Comparison of ENCODE assay signal across 10 cellular contexts in the genomic region with DNA sequence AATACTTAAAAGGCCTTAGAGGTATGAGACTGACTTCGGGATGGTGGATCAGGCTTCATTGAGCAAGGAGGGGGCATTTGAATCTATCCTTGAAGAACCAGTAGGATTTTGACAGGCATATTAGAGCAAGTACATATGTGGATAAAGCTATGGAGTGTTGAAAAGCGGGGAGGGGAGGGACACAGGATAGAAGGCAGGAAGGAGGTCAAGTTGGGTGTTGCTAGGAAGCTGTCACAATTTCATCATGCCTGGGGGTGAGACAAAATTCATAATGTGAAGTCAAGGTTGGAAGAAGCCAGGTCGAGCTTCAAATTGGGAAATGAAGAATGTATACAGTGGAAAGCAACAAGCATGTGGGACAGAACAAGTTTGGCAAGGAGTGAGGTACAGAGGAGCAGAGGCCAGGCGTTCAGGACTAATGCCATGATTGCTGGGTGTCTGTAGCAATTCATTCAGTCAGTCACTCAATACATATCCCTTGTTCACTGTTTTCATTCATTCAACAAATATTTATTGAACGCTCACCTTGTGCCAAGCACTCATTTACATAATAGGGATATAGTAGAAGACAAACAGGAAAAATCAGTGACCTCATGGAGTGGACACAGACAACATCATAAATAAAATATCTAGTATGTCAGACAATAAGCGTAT. TPM values are rescaled to one million over a fixed set of nuclear protein-coding genes. Genes with fewer than 3 reads are reported as not detected.
DNase-seq lines count a peak whose midpoint lies in the region; ATAC-seq and TF ChIP-seq lines count a peak whose summit lies in the region.
"Had no signal": no experiment of that assay in that cellular context is flagged by ENCODE, and none has a peak within 500 bp of the region (broad histone marks: within the 10 kb centered on the region; RNA-seq: fewer than 3 reads in every experiment).

No MANE protein-coding gene starts in this region.

- H2AFZ ChIP-seq in PC-3 (ENCODE audit: low read length) = peak overlapping the region; percentile 52

- peak; percentile 35 for DNase-seq in COLO668 (lab: John Stamatoyannopoulos, UW; ENCODE audit: unreplicated experiment)
- peak; percentile 53 for DNase-seq in PC-3
- DNase-seq in MG63 = no peak
- DNase-seq: spleen had no signal

- ATAC-seq in PC-3 (peak; percentile 34), GM21723 (IDR thresholded peaks at IDR 0.05; ENCODE audit: unreplicated experiment) (no peak), HG03457 (IDR thresholded peaks at IDR 0.05; ENCODE audit: unreplicated experiment) (no peak)

- no peaks in the 10 kb centered on the region for H3K27me3 ChIP-seq in BLaER1 treated with 17β-estradiol and CSF1 and Interleukin-3, amounts not matched to agents 10 nM and 100 nM
- H3K27me3 ChIP-seq in PC-3 (ENCODE audit: low read length) (no peaks in the 10 kb centered on the region), iPS-15b (ENCODE audit: control insufficient read depth, insufficient read depth, low read length) (no peaks in the 10 kb centered on the region), MG63 (no peaks in the 10 kb centered on the region)
- H3K27me3 ChIP-seq: brain microvascular endothelial cell, SJCRH30, spleen had no signal

- peak overlapping the region in 9 of 11 experiments; percentile 8 to 86 (median 81); a peak in 17 of 22 replicates for H3K27ac ChIP-seq in BLaER1 treated with 17β-estradiol and CSF1 and Interleukin-3, amounts not matched to agents 10 nM and 100 nM
- peak overlapping the region; percentile 67 for H3K27ac ChIP-seq in PC-3 (ENCODE audit: low read length)
- H3K27ac ChIP-seq: brain microvascular endothelial cell, SJCRH30, spleen had no signal

- POLR2A ChIA-PET in PC-3 (lab: Charles Lee; ENCODE audit: unreplicated experiment) = no interaction called here

- H3K9me2 ChIP-seq in PC-3 (replicated peaks; ENCODE audit: low read length) = no peaks in the 10 kb centered on the region

- H3K4me1 ChIP-seq in BLaER1 treated with 17β-estradiol and CSF1 and Interleukin-3, amounts not matched to agents 10 nM and 100 nM = peaks cover 19 to 58% (median 46%) of the 10 kb centered on the region in 10 experiments
- H3K4me1 ChIP-seq in PC-3 (ENCODE audit: insufficient read depth, low read length) (peaks cover 20% of the 10 kb centered on the region), iPS-15b (ENCODE audit: control insufficient read depth, insufficient read depth, low read length) (peaks cover 4% of the 10 kb centered on the region)

- H3K79me2 ChIP-seq in PC-3 (ENCODE audit: low read length) = no peaks in the 10 kb centered on the region

- TF ChIP-seq CTCF in PC-3 (conservative IDR thresholded peaks at IDR 0.05; ENCODE audit: low read depth, low read length) = no peak

- CTCF ChIA-PET in PC-3 (lab: Charles Lee) = interaction anchor here (0.7 kb wide), 1 partner anchor 122 kb away, joined by 3 read pairs; no protein-coding TSS in a partner anchor

- peaks cover 0 to 6% (median 0%) of the 10 kb centered on the region in 11 experiments; a peak in 1 of 22 replicates for H3K36me3 ChIP-seq in BLaER1 treated with 17β-estradiol and CSF1 and Interleukin-3, amounts not matched to agents 10 nM and 100 nM
- H3K36me3 ChIP-seq in PC-3 (ENCODE audit: low read depth, low read length) = no peaks in the 10 kb centered on the region
- H3K36me3 ChIP-seq in iPS-15b (ENCODE audit: control insufficient read depth, insufficient read depth, low read length) = no peaks in the 10 kb centered on the region
- H3K36me3 ChIP-seq in MG63 = no peaks in the 10 kb centered on the region
- H3K36me3 ChIP-seq: brain microvascular endothelial cell, SJCRH30, spleen had no signal

- H4K20me1 ChIP-seq in BLaER1 treated with 17β-estradiol and CSF1 and Interleukin-3, amounts not matched to agents 10 nM and 100 nM = no peaks in the 10 kb centered on the region
- no peaks in the 10 kb centered on the region for H4K20me1 ChIP-seq in PC-3 (ENCODE audit: low read length)

- intact Hi-C loops in PC-3 (cut with micrococcal nuclease) = no loop called here

- H3K4me2 ChIP-seq in BLaER1 treated with 17β-estradiol and CSF1 and Interleukin-3, amounts not matched to agents 10 nM and 100 nM = peak overlapping the region; percentile 21 to 85 (median 75); a peak in 21 of 22 replicates
- peak overlapping the region; percentile 59 for H3K4me2 ChIP-seq in PC-3 (ENCODE audit: low read length)

- BruUV-seq in PC-3 (replicated peaks; lab: Mats Ljungman, UMichigan) = no TSS peak

- H3K9me3 ChIP-seq in BLaER1 treated with 17β-estradiol and CSF1 and Interleukin-3, amounts not matched to agents 10 nM and 100 nM (replicated peaks in 1 of 11) = peaks cover 36 to 42% (median 39%) of the 10 kb centered on the region in 11 experiments
- no peaks in the 10 kb centered on the region for H3K9me3 ChIP-seq in PC-3 (ENCODE audit: low read length)
- no peaks in the 10 kb centered on the region for H3K9me3 ChIP-seq in iPS-15b (ENCODE audit: control insufficient read depth, insufficient read depth, low read length)
- H3K9me3 ChIP-seq in MG63 = peaks cover 2% of the 10 kb centered on the region
- H3K9me3 ChIP-seq: SJCRH30 had no signal

- H3K4me3 ChIP-seq in BLaER1 treated with 17β-estradiol and CSF1 and Interleukin-3, amounts not matched to agents 10 nM and 100 nM = peak overlapping the region in 2 of 10 experiments; percentile 3 to 29; a peak in 2 of 20 replicates
- H3K4me3 ChIP-seq in PC-3 (ENCODE audit: low read length) = no peak overlapping the region
- no peak overlapping the region for H3K4me3 ChIP-seq in iPS-15b (ENCODE audit: low read depth, low read length)
- no peak overlapping the region for H3K4me3 ChIP-seq in MG63
- H3K4me3 ChIP-seq: SJCRH30, spleen had no signal

- peaks cover 5% of the 10 kb centered on the region for H3F3A ChIP-seq in PC-3 (ENCODE audit: low read length, unreplicated experiment)

- peak overlapping the region in 8 of 11 experiments; percentile 4 to 75 (median 66); a peak in 13 of 22 replicates for H3K9ac ChIP-seq in BLaER1 treated with 17β-estradiol and CSF1 and Interleukin-3, amounts not matched to agents 10 nM and 100 nM
- H3K9ac ChIP-seq in PC-3 (ENCODE audit: low read length) (no peak overlapping the region), iPS-15b (ENCODE audit: low read depth, low read length) (peak overlapping the region; percentile 28)

RNA-seq across cellular contexts. Expression of a gene that starts 58.3 kb away (rescaled TPM):
- 53.5 and 58.4 TPM in 2 replicates for total RNA-seq in PC-3 (2014; rRNA removed)
- 45.7 and 50.4 TPM in 2 replicates for total RNA-seq in MG63 (2014; rRNA removed; shearing (Covaris generic); ENCODE audit: low replicate concordance)
